1 cellular context compared by ENCODE assay signal in genomic region chr20:10276886-10277580, GRCh38.
TF ChIP-seq lines count a peak whose summit lies in the region.

No MANE protein-coding gene starts in this region.

TF ChIP-seq in SK-N-SH treated with all-trans-retinoic acid at 6 μM for 48 hours, 23 proteins besides CTCF, POLR2A, EP300 and RAD21 (continued from another document):
- TF ChIP-seq, protein P1, sequence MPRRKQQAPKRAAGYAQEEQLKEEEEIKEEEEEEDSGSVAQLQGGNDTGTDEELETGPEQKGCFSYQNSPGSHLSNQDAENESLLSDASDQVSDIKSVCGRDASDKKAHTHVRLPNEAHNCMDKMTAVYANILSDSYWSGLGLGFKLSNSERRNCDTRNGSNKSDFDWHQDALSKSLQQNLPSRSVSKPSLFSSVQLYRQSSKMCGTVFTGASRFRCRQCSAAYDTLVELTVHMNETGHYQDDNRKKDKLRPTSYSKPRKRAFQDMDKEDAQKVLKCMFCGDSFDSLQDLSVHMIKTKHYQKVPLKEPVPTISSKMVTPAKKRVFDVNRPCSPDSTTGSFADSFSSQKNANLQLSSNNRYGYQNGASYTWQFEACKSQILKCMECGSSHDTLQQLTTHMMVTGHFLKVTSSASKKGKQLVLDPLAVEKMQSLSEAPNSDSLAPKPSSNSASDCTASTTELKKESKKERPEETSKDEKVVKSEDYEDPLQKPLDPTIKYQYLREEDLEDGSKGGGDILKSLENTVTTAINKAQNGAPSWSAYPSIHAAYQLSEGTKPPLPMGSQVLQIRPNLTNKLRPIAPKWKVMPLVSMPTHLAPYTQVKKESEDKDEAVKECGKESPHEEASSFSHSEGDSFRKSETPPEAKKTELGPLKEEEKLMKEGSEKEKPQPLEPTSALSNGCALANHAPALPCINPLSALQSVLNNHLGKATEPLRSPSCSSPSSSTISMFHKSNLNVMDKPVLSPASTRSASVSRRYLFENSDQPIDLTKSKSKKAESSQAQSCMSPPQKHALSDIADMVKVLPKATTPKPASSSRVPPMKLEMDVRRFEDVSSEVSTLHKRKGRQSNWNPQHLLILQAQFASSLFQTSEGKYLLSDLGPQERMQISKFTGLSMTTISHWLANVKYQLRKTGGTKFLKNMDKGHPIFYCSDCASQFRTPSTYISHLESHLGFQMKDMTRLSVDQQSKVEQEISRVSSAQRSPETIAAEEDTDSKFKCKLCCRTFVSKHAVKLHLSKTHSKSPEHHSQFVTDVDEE (CRISPR knock-in tag; IDR thresholded peaks at IDR 0.05) = peak; percentile 82
- no peak for TF ChIP-seq POU6F1 (CRISPR knock-in tag; IDR thresholded peaks at IDR 0.05; ENCODE audit: borderline replicate concordance, low read depth)
- no peak for TF ChIP-seq ZC3H10 (CRISPR knock-in tag; IDR thresholded peaks at IDR 0.05)
- TF ChIP-seq ISL1 (CRISPR knock-in tag; IDR thresholded peaks at IDR 0.05) = peak; percentile 81
